ENCODE assay signal across 13 cellular contexts in the genomic region with DNA sequence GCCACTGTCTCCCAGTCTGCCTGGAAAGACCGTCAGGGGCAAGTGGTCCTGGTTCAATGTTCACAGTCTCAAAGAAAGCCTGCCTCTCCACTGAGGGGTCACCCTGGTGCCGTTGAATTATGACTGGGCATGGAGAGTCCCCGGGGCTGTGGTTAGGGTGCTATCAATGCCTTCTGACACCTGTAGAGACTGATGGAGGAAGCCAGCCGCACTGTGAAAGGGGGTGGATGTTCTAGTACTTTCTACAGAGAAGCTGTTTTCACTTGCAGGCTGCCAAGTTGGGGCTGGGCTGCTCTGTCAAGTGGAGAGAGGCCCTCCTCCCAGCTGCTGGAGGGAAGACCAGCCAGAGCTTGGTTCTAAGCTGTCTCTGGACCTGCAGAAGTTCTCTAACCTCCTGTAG.
DNase-seq lines count a peak whose midpoint lies in the region; ATAC-seq, FAIRE-seq and TF ChIP-seq lines count a peak whose summit lies in the region.
"Had no signal": no experiment of that assay in that cellular context is flagged by ENCODE, and none has a peak within 500 bp of the region (broad histone marks: within the 10 kb centered on the region; RNA-seq: fewer than 3 reads in every experiment).

No MANE protein-coding gene starts in this region.

- H3K9me3 ChIP-seq in T-helper 17 cell (ENCODE audit: control insufficient read depth, low read length, poor library complexity, severe bottlenecking): no peaks in the 10 kb centered on the region

- no peaks in the 10 kb centered on the region for H3K36me3 Mint-ChIP-seq in stimulated activated memory B cell treated with anti-CD40 and anti-IgM and Interleukin-4, amounts not matched to agents 10 μg/mL and 1 μg/mL and 100 μg/mL, for 72 hours
- no peaks in the 10 kb centered on the region for H3K36me3 Mint-ChIP-seq in T-helper 17 cell (ENCODE audit: low read depth)

- peaks cover 39% of the 10 kb centered on the region for H3K4me1 Mint-ChIP-seq in stimulated activated memory B cell treated with anti-CD40 and anti-IgM and Interleukin-4, amounts not matched to agents 10 μg/mL and 1 μg/mL and 100 μg/mL, for 72 hours
- H3K4me1 Mint-ChIP-seq in T-helper 17 cell: peaks cover 6% of the 10 kb centered on the region
- H3K4me1 Mint-ChIP-seq: neural crest cell had no signal

- TF ChIP-seq POLR2A in GM12891 (IDR thresholded peaks at IDR 0.05; ENCODE audit: low read depth, low read length): no peak

- ATAC-seq in GM19351 (IDR thresholded peaks at IDR 0.05; ENCODE audit: unreplicated experiment) (peak; percentile 86), HG02588 (IDR thresholded peaks at IDR 0.05; ENCODE audit: unreplicated experiment) (peak; percentile 82), HG03442 (IDR thresholded peaks at IDR 0.05; ENCODE audit: unreplicated experiment) (peak; percentile 74), T-helper 17 cell (no peak)
- peak; percentile 92 for ATAC-seq in stimulated activated memory B cell treated with anti-CD40 and anti-IgM and Interleukin-4, amounts not matched to agents 10 μg/mL and 1 μg/mL and 100 μg/mL, for 72 hours

- no peaks in the 10 kb centered on the region for H3K9me3 Mint-ChIP-seq in stimulated activated memory B cell treated with anti-CD40 and anti-IgM and Interleukin-4, amounts not matched to agents 10 μg/mL and 1 μg/mL and 100 μg/mL, for 72 hours
- H3K9me3 Mint-ChIP-seq: stimulated activated naive CD8-positive, alpha-beta T cell treated with anti-CD3 and anti-CD28 coated beads, Interleukin-15, Interleukin-2, amounts not matched to agents 100 ng/mL and 50 ng/mL, for 24 hours had no signal

- no peak overlapping the region for H3K4me3 Mint-ChIP-seq in stimulated activated memory B cell treated with anti-CD40 and anti-IgM and Interleukin-4, amounts not matched to agents 10 μg/mL and 1 μg/mL and 100 μg/mL, for 72 hours
- H3K4me3 Mint-ChIP-seq in T-helper 17 cell: no peak overlapping the region
- H3K4me3 Mint-ChIP-seq: neural crest cell; stimulated activated naive CD8-positive, alpha-beta T cell treated with anti-CD3 and anti-CD28 coated beads, Interleukin-15, Interleukin-2, amounts not matched to agents 100 ng/mL and 50 ng/mL, for 24 hours had no signal

- FAIRE-seq in GM12891 (lab: Jason Lieb, UNC): no peak
- FAIRE-seq: kidney had no signal

- DNase-seq in T-helper 17 cell: no peak
- no peak for DNase-seq in GM12891 (ENCODE audit: insufficient read length, low spot score)
- DNase-seq in activated effector memory CD4-positive, alpha-beta T cell treated with Interleukin-2 at 50 U/mL for 16 hours: no peak
- DNase-seq in NCI-H345 treated with DMSO at 0.1 percent for 48 hours (lab: John Stamatoyannopoulos, UW; ENCODE audit: unreplicated experiment): no peak
- DNase-seq: DND-41, kidney, NCI-H1436 treated with DMSO at 0.1 percent for 48 hours had no signal

- H3K27me3 Mint-ChIP-seq in stimulated activated memory B cell treated with anti-CD40 and anti-IgM and Interleukin-4, amounts not matched to agents 10 μg/mL and 1 μg/mL and 100 μg/mL, for 72 hours: no peaks in the 10 kb centered on the region
- H3K27me3 Mint-ChIP-seq in T-helper 17 cell: peaks cover 6% of the 10 kb centered on the region

- peak overlapping the region; percentile 34 for H3K27ac Mint-ChIP-seq in stimulated activated memory B cell treated with anti-CD40 and anti-IgM and Interleukin-4, amounts not matched to agents 10 μg/mL and 1 μg/mL and 100 μg/mL, for 72 hours
- H3K27ac Mint-ChIP-seq in T-helper 17 cell: no peak overlapping the region
- H3K27ac Mint-ChIP-seq: stimulated activated naive CD8-positive, alpha-beta T cell treated with anti-CD3 and anti-CD28 coated beads, Interleukin-15, Interleukin-2, amounts not matched to agents 100 ng/mL and 50 ng/mL, for 24 hours had no signal

TF ChIP-seq in GM12891, 5 proteins besides CTCF, POLR2A, EP300 and RAD21:
- TF ChIP-seq SPI1 (IDR thresholded peaks at IDR 0.05; ENCODE audit: low read depth, low read length): no peak
- TF ChIP-seq PAX5 (IDR thresholded peaks at IDR 0.05; ENCODE audit: insufficient read depth, low read length, severe bottlenecking): no peak
- no peak for TF ChIP-seq POLR2AphosphoS5 (IDR thresholded peaks at IDR 0.05; ENCODE audit: low read depth, low read length)
- TF ChIP-seq TAF1 (IDR thresholded peaks at IDR 0.05; ENCODE audit: low read depth, low read length): no peak
- no peak for TF ChIP-seq POU2F2 (IDR thresholded peaks at IDR 0.05; ENCODE audit: low read depth, low read length)
